8 cellular contexts compared by ENCODE assay signal in genomic region chr16:67667434-67667816, GRCh38. TPM values are rescaled to one million over a fixed set of nuclear protein-coding genes. Genes with fewer than 3 reads are reported as not detected.
DNase-seq lines count a peak whose midpoint lies in the region; ATAC-seq lines count a peak whose summit lies in the region.

No MANE protein-coding gene starts in this region.

- WGBS in neuronal stem cell (ENCODE audit: extremely low coverage in 2 of 2, insufficient read length in 2 of 2, insufficient replicate concordance in 1 of 2), 2 donors, result no CpG with 5 or more reads among the region's 13 CpGs

- ATAC-seq in GM19328 (IDR thresholded peaks at IDR 0.05; ENCODE audit: unreplicated experiment), result no peak
- no peak for ATAC-seq in GM21447 (IDR thresholded peaks at IDR 0.05; ENCODE audit: unreplicated experiment)

- H3K9ac ChIP-seq in BLaER1 treated with 17β-estradiol and CSF1 and Interleukin-3, amounts not matched to agents 10 nM and 100 nM, result peak overlapping the region; percentile 87 to 98 (median 91)
- peak overlapping the region; percentile 93 for H3K9ac ChIP-seq in neuronal stem cell (ENCODE audit: low read depth, low read length, poor library complexity)

- H3K27ac ChIP-seq in BLaER1 treated with 17β-estradiol and CSF1 and Interleukin-3, amounts not matched to agents 10 nM and 100 nM, result peak overlapping the region; percentile 86 to 98 (median 94)
- H3K27ac ChIP-seq in KOPT-K1 (ENCODE audit: low read depth, low read length, poor library complexity, severe bottlenecking) (peak overlapping the region; percentile 52), neuronal stem cell (replicated peaks; ENCODE audit: low read length) (no peak overlapping the region)
- H3K27ac ChIP-seq in effector memory CD4-positive, alpha-beta T cell (ENCODE audit: insufficient read depth, low read length, poor library complexity, severe bottlenecking), result peak overlapping the region; percentile 67

- H3K14ac ChIP-seq in neuronal stem cell (ENCODE audit: low read length), result peak overlapping the region; percentile 96

- peak overlapping the region; percentile 90 for H3K23ac ChIP-seq in neuronal stem cell (ENCODE audit: low read depth, low read length, poor library complexity)

- H2AFZ ChIP-seq in neuronal stem cell (ENCODE audit: low read length), result peak overlapping the region; percentile 96

- no peak overlapping the region for H4K8ac ChIP-seq in neuronal stem cell (ENCODE audit: low read depth, low read length)

- H2BK15ac ChIP-seq in neuronal stem cell (ENCODE audit: low read length), result no peak overlapping the region

- H4K20me1 ChIP-seq in BLaER1 treated with 17β-estradiol and CSF1 and Interleukin-3, amounts not matched to agents 10 nM and 100 nM, result peaks cover 0 to 17% (median 8%) of the 10 kb centered on the region in 11 experiments; a peak in 7 of 22 replicates

- peak overlapping the region; percentile 88 to 99 (median 95) for H3K4me2 ChIP-seq in BLaER1 treated with 17β-estradiol and CSF1 and Interleukin-3, amounts not matched to agents 10 nM and 100 nM
- H3K4me2 ChIP-seq in neuronal stem cell (ENCODE audit: insufficient read depth, low read length, poor library complexity, severe bottlenecking), result peak overlapping the region; percentile 99

- H3K4ac ChIP-seq in neuronal stem cell (ENCODE audit: low read length), result no peak overlapping the region

- no peaks in the 10 kb centered on the region for H3K27me3 ChIP-seq in BLaER1 treated with 17β-estradiol and CSF1 and Interleukin-3, amounts not matched to agents 10 nM and 100 nM
- no peaks in the 10 kb centered on the region for H3K27me3 ChIP-seq in effector memory CD4-positive, alpha-beta T cell (replicated peaks; ENCODE audit: control insufficient read depth, insufficient read depth, low read length, poor library complexity, severe bottlenecking)
- H3K27me3 ChIP-seq in neuronal stem cell (ENCODE audit: control insufficient read depth in 3 of 3, insufficient read depth in 3 of 3, low read depth in 1 of 3, low read length in 3 of 3), result no peaks in the 10 kb centered on the region

- H3K4me3 ChIP-seq in BLaER1 treated with 17β-estradiol and CSF1 and Interleukin-3, amounts not matched to agents 10 nM and 100 nM, result peak overlapping the region; percentile 66 to 82 (median 76)
- H3K4me3 ChIP-seq in effector memory CD4-positive, alpha-beta T cell (ENCODE audit: insufficient read depth, low read depth, low read length, poor library complexity, severe bottlenecking), result peak overlapping the region; percentile 92
- peak overlapping the region in 1 of 2 donors; percentile 51 for H3K4me3 ChIP-seq in neuronal stem cell (ENCODE audit: low read length in 2 of 2)

- H3K4me1 ChIP-seq in BLaER1 treated with 17β-estradiol and CSF1 and Interleukin-3, amounts not matched to agents 10 nM and 100 nM, result peaks cover 36 to 62% (median 47%) of the 10 kb centered on the region in 10 experiments
- H3K4me1 ChIP-seq in effector memory CD4-positive, alpha-beta T cell (ENCODE audit: control insufficient read depth, insufficient read depth, low read length, poor library complexity, severe bottlenecking), result peaks cover 20% of the 10 kb centered on the region
- H3K4me1 ChIP-seq in neuronal stem cell (ENCODE audit: control insufficient read depth in 2 of 2, insufficient read depth in 1 of 2, low read depth in 1 of 2, low read length in 2 of 2), result peaks cover 9 to 19% of the 10 kb centered on the region in 2 donors

- no peaks in the 10 kb centered on the region for H3K9me3 ChIP-seq in BLaER1 treated with 17β-estradiol and CSF1 and Interleukin-3, amounts not matched to agents 10 nM and 100 nM (replicated peaks in 1 of 11)
- H3K9me3 ChIP-seq in KOPT-K1 (ENCODE audit: insufficient read depth, low read length, poor library complexity, severe bottlenecking) (no peaks in the 10 kb centered on the region), neuronal stem cell (replicated peaks in 1 of 2; ENCODE audit: control insufficient read depth in 2 of 2, insufficient read depth in 1 of 2, low read depth in 1 of 2, low read length in 2 of 2) (no peaks in the 10 kb centered on the region)
- H3K9me3 ChIP-seq in effector memory CD4-positive, alpha-beta T cell (ENCODE audit: control insufficient read depth, low read length), result no peaks in the 10 kb centered on the region

- H2AK5ac ChIP-seq in neuronal stem cell (ENCODE audit: low read depth, low read length), result peak overlapping the region; percentile 96

- no peak overlapping the region for H2BK12ac ChIP-seq in neuronal stem cell (ENCODE audit: low read length)

- H3K79me1 ChIP-seq in neuronal stem cell (ENCODE audit: low read depth, low read length), result no peaks in the 10 kb centered on the region

- H4K91ac ChIP-seq in neuronal stem cell (ENCODE audit: low read depth, low read length, poor library complexity), result no peak overlapping the region

- H2BK5ac ChIP-seq in neuronal stem cell (ENCODE audit: low read length), result peak overlapping the region; percentile 91

- peaks cover 4 to 16% (median 10%) of the 10 kb centered on the region in 11 experiments; a peak in 13 of 22 replicates for H3K36me3 ChIP-seq in BLaER1 treated with 17β-estradiol and CSF1 and Interleukin-3, amounts not matched to agents 10 nM and 100 nM
- H3K36me3 ChIP-seq in KOPT-K1 (ENCODE audit: insufficient read depth, low read length) (0 out of 2 replicates have a peak, but pooled peaks cover 6% of the 10 kb centered on the region), neuronal stem cell (replicated peaks in 1 of 2; ENCODE audit: control insufficient read depth in 2 of 2, insufficient read depth in 2 of 2, low read length in 2 of 2) (peaks cover 10 to 28% of the 10 kb centered on the region in 2 donors)
- no peaks in the 10 kb centered on the region for H3K36me3 ChIP-seq in effector memory CD4-positive, alpha-beta T cell (ENCODE audit: control insufficient read depth, insufficient read depth, low read length)

- peak overlapping the region; percentile 88 for H3K18ac ChIP-seq in neuronal stem cell (ENCODE audit: low read length)

- peak overlapping the region; percentile 54 for H2BK120ac ChIP-seq in neuronal stem cell (ENCODE audit: low read depth, low read length)

- DNase-seq in effector memory CD4-positive, alpha-beta T cell, result no peak
- DNase-seq in neuronal stem cell (ENCODE audit: low spot score) (no peak), NAMALWA (ENCODE audit: low spot score) (no peak), MV-4-11 (lab: John Stamatoyannopoulos, UW) (no peak)

RNA-seq across cellular contexts. Expression of gene C16orf86, which starts 0.8 kb away (rescaled TPM):
- polyA plus RNA-seq in neuronal stem cell (2013, experiment 1 of 2), result 2.5 TPM
- 2.8 TPM for polyA plus RNA-seq in neuronal stem cell (2013, experiment 2 of 2)

RNA-seq across cellular contexts. Expression of gene ENKD1, which starts 0.9 kb away (rescaled TPM):
- polyA plus RNA-seq in neuronal stem cell (2013, experiment 1 of 2), result 15.2 TPM
- 15.0 TPM for polyA plus RNA-seq in neuronal stem cell (2013, experiment 2 of 2)

RNA-seq across cellular contexts. Expression of gene PARD6A, which starts 6.7 kb away (rescaled TPM):
- polyA plus RNA-seq in neuronal stem cell (2013, experiment 1 of 2), result 8.5 TPM
- 8.0 TPM for polyA plus RNA-seq in neuronal stem cell (2013, experiment 2 of 2)

RNA-seq across cellular contexts. Expression of gene ACD, which starts 7.4 kb away (rescaled TPM):
- 33.1 TPM for polyA plus RNA-seq in neuronal stem cell (2013, experiment 1 of 2)
- 32.0 TPM for polyA plus RNA-seq in neuronal stem cell (2013, experiment 2 of 2)

RNA-seq across cellular contexts. Expression of gene CARMIL2, which starts 22.5 kb away (rescaled TPM):
- polyA plus RNA-seq in neuronal stem cell (2013, experiment 1 of 2), result 6.1 TPM
- 6.2 TPM for polyA plus RNA-seq in neuronal stem cell (2013, experiment 2 of 2)
